In the genomic region with DNA sequence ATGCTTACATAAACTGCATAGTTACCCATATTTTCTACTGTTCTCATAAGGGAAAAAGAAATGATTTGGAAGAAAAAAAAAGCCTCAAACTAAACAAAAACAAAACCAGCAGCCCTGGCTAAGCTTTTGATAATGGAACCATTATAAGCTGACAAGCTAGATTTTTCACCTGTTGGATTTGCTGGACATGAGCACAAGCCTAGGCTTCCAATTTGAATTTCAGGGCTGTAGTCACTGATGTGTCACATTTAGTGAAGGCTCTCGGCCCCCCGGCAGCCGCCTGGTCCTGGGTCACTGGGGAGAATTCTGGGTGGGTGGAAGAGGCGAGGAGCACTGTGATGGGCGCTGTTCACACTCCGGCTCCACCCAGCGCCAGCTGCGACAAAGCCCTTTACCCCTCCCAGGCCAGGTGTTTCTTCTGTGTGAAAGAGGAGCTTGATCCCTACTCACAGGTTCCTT, we compare ENCODE assay signal across 8 cellular contexts. TPM values are rescaled to one million over a fixed set of nuclear protein-coding genes. Genes with fewer than 3 reads are reported as not detected.
DNase-seq lines count a peak whose midpoint lies in the region; ATAC-seq and FAIRE-seq lines count a peak whose summit lies in the region.

No MANE protein-coding gene starts in this region.

- no peak for ATAC-seq in HG03565 (IDR thresholded peaks at IDR 0.05; ENCODE audit: unreplicated experiment)
- no peak for ATAC-seq in GM19452 (IDR thresholded peaks at IDR 0.05; ENCODE audit: unreplicated experiment)

- peak overlapping the region; percentile 76 for H3K27ac ChIP-seq in layer of hippocampus (ENCODE audit: low read depth, low read length)
- peak overlapping the region; percentile 60 for H3K27ac ChIP-seq in temporal lobe (ENCODE audit: low read depth, low read length)

- H3K4me1 Mint-ChIP-seq in activated naive CD8-positive, alpha-beta T cell (ENCODE audit: low read depth), result peaks cover 64% of the 10 kb centered on the region

- H3K9me3 Mint-ChIP-seq in activated naive CD8-positive, alpha-beta T cell (ENCODE audit: low read depth), result no peaks in the 10 kb centered on the region

- H3K4me3 Mint-ChIP-seq in activated naive CD8-positive, alpha-beta T cell, result peak overlapping the region; percentile 94

- no peaks in the 10 kb centered on the region for H3K36me3 Mint-ChIP-seq in activated naive CD8-positive, alpha-beta T cell

- no peaks in the 10 kb centered on the region for H3K27me3 Mint-ChIP-seq in activated naive CD8-positive, alpha-beta T cell

- no peak for FAIRE-seq in frontal cortex (lab: Jason Lieb, UNC)

- peak overlapping the region; percentile 93 for H3K27ac Mint-ChIP-seq in activated naive CD8-positive, alpha-beta T cell

- DNase-seq in G401 (ENCODE audit: low spot score) (peak; percentile 54), NCI-H1092 (lab: John Stamatoyannopoulos, UW) (peak; percentile 19), frontal cortex (ENCODE audit: low spot score in 2 of 2) (no peak)

- no peaks in the 10 kb centered on the region for H3K27me3 ChIP-seq in layer of hippocampus (ENCODE audit: control insufficient read depth, insufficient read depth, low read length)

- in situ Hi-C loops in G401 (cut with HindIII; ENCODE audit: low sequenced_read_pairs), result no loop called here

RNA-seq across cellular contexts. Expression of a gene that starts 4.6 kb away (rescaled TPM):
- 0.37 and 0.43 TPM in 2 replicates for total RNA-seq in G401 (2014; rRNA removed; shearing (Covaris generic))
- 0.74 TPM for total RNA-seq in temporal lobe
- total RNA-seq in frontal cortex, result 0.82 TPM

Comparison
In these comparisons a context has a peak if more than half of its experiments do, and no peak if none do; other contexts are left out.
1. DNase-seq: peak in G401 (single experiment) and NCI-H1092 (single experiment); none in frontal cortex (0 of 2).